In genomic region chr2:79125721-79125985, GRCh38 we compare ENCODE assay signal across 9 cellular contexts. TPM values are rescaled to one million over a fixed set of nuclear protein-coding genes. Genes with fewer than 3 reads are reported as not detected.
"Had no signal": no experiment of that assay in that cellular context is flagged by ENCODE, and none has a peak within 500 bp of the region (broad histone marks: within the 10 kb centered on the region; RNA-seq: fewer than 3 reads in every experiment).

No MANE protein-coding gene starts in this region.

- DNase-seq: GDM1, GF-D8 had no signal

- FAIRE-seq: G401.6, GM12878, GM12891, GM12892, GM18507, GM19239 had no signal

- H3K4me3 ChIP-seq: GM12878 had no signal

- ATAC-seq: GM12878 had no signal

RNA-seq across cellular contexts. Expression of gene REG1A, which starts 5.4 kb away (rescaled TPM):
- total RNA-seq: G401 had no signal
- polyA plus RNA-seq: GM12878 had no signal

RNA-seq across cellular contexts. Expression of gene REG3A, which starts 33.9 kb away (rescaled TPM):
- total RNA-seq: G401 had no signal
- polyA plus RNA-seq: GM12878 had no signal

RNA-seq across cellular contexts. Expression of gene REG1B, which starts 37.9 kb away (rescaled TPM):
- total RNA-seq: G401 had no signal
- polyA plus RNA-seq: GM12878 had no signal
